Comparison of ENCODE assay signal across 25 cellular contexts in genomic region chr9:97763884-97764283, GRCh38.
"Had no signal": no experiment of that assay in that cellular context is flagged by ENCODE, and none has a peak within 500 bp of the region (broad histone marks: within the 10 kb centered on the region; RNA-seq: fewer than 3 reads in every experiment).

No MANE protein-coding gene starts in this region.

- H3K36me3 ChIP-seq: adrenal gland, colonic mucosa had no signal

- H3K9me3 ChIP-seq: adrenal gland, body of pancreas, colonic mucosa had no signal

- H3K4me1 ChIP-seq: adrenal gland, body of pancreas, colonic mucosa had no signal

- H3K27ac ChIP-seq: adrenal gland, body of pancreas, colonic mucosa, epithelial cell of prostate had no signal

- ATAC-seq: activated CD4-positive, alpha-beta T cell treated with anti-CD3 and anti-CD28 coated beads for 36 hours; activated CD8-positive, alpha-beta memory T cell treated with anti-CD3 and anti-CD28 coated beads, Interleukin-2, amount 10 ng/mL, durations not matched to agents 7 days and 5 days; activated CD8-positive, alpha-beta T cell treated with anti-CD3 and anti-CD28 coated beads, Interleukin-2, amount 10 ng/mL, durations not matched to agents 7 days and 5 days; activated naive CD8-positive, alpha-beta T cell treated with anti-CD3 and anti-CD28 coated beads, Interleukin-2, amount 50 U/mL, for 24 hours; body of pancreas had no signal

- H3K4me3 ChIP-seq: adrenal gland, body of pancreas, colonic mucosa had no signal

- DNase-seq: activated CD4-positive, alpha-beta memory T cell treated with anti-CD3 and anti-CD28 coated beads for 36 hours; activated CD4-positive, alpha-beta T cell treated with anti-CD3 and anti-CD28 coated beads for 36 hours; activated CD4-positive, alpha-beta T cell treated with anti-CD3 and anti-CD28 coated beads, Interleukin-2, amount 10 ng/mL, durations not matched to agents 24 days and 14 days; activated CD4-positive, CD25-positive, alpha-beta regulatory T cell; activated CD4-positive, CD25-positive, alpha-beta regulatory T cell treated with anti-CD3 and anti-CD28 coated beads, Interleukin-2, amount 50 U/mL, for 72 hours; activated CD8-positive, alpha-beta memory T cell treated with anti-CD3 and anti-CD28 coated beads, Interleukin-2, amount 10 ng/mL, durations not matched to agents 7 days and 5 days; activated CD8-positive, alpha-beta memory T cell treated with anti-CD3 and anti-CD28 coated beads, Interleukin-2, amount 50 U/mL, for 4 hours; activated CD8-positive, alpha-beta T cell treated with anti-CD3 and anti-CD28 coated beads, Interleukin-2, amount 10 ng/mL, durations not matched to agents 7 days and 5 days; activated effector memory CD4-positive, alpha-beta T cell treated with anti-CD3 and anti-CD28 coated beads, Interleukin-2, amount 50 U/mL, for 16 hours; activated naive CD4-positive, alpha-beta T cell treated with anti-CD3 and anti-CD28 coated beads for 36 hours; activated naive CD8-positive, alpha-beta T cell treated with anti-CD3 and anti-CD28 coated beads for 36 hours; activated naive CD8-positive, alpha-beta T cell treated with anti-CD3 and anti-CD28 coated beads, Interleukin-2, amount 50 U/mL, for 24 hours; activated T-cell treated with anti-CD3 and anti-CD28 coated beads, Interleukin-2, amount 50 U/mL, for 1 hour; activated T-cell treated with anti-CD3 and anti-CD28 coated beads, Interleukin-2, amount 50 U/mL, for 48 hours; adrenal gland; amygdala; aorta; body of pancreas; central memory CD4-positive, alpha-beta T cell; cerebellar nuclear complex; colonic mucosa; effector CD8-positive, alpha-beta T cell; foreskin fibroblast; T-helper 2 cell had no signal

- H3K27me3 ChIP-seq: body of pancreas, colonic mucosa had no signal
